In genomic region chr21:42245348-42246185, GRCh38 we compare ENCODE assay signal across 11 cellular contexts. TPM values are rescaled to one million over a fixed set of nuclear protein-coding genes. Genes with fewer than 3 reads are reported as not detected.
DNase-seq lines count a peak whose midpoint lies in the region; ATAC-seq, FAIRE-seq and TF ChIP-seq lines count a peak whose summit lies in the region.
"Had no signal": no experiment of that assay in that cellular context is flagged by ENCODE, and none has a peak within 500 bp of the region (broad histone marks: within the 10 kb centered on the region; RNA-seq: fewer than 3 reads in every experiment).

No MANE protein-coding gene starts in this region.

- 10% methylated on average over 10 of the region's 10 CpGs for WGBS in HepG2 (ENCODE audit: low lambda C conversion rate)

- H3K9ac ChIP-seq in HepG2 (ENCODE audit: insufficient read depth, low read depth, low read length): no peak overlapping the region

- no peaks in the 10 kb centered on the region for H3K27me3 ChIP-seq in BE2C
- peaks cover 0 to 27% of the 10 kb centered on the region in 2 experiments; a peak in 4 of 5 replicates for H3K27me3 ChIP-seq in HepG2 (ENCODE audit: control insufficient read depth in 1 of 2, insufficient read depth in 2 of 2, low read length in 2 of 2)

- FAIRE-seq in HTR-8/SVneo (lab: Jason Lieb, UNC) (peak; percentile 16), HepG2 (lab: Jason Lieb, UNC) (no peak)

- H3K27ac Mint-ChIP-seq in osteocyte (ENCODE audit: unreplicated experiment): no peak overlapping the region
- H3K27ac Mint-ChIP-seq: activated CD8-positive, alpha-beta T cell treated with anti-CD3 and anti-CD28 coated beads for 36 hours; activated naive CD4-positive, alpha-beta T cell treated with anti-CD3 and anti-CD28 coated beads, Interleukin-2, amount 50 U/mL, for 24 hours had no signal

- H3K27me3 Mint-ChIP-seq in osteocyte (ENCODE audit: unreplicated experiment): peaks cover 32% of the 10 kb centered on the region
- H3K27me3 Mint-ChIP-seq: activated CD8-positive, alpha-beta T cell treated with anti-CD3 and anti-CD28 coated beads for 36 hours; activated naive CD4-positive, alpha-beta T cell treated with anti-CD3 and anti-CD28 coated beads, Interleukin-2, amount 50 U/mL, for 24 hours had no signal

- no peaks in the 10 kb centered on the region for H3K79me2 ChIP-seq in HepG2 (ENCODE audit: insufficient read depth, low read length)

- ATAC-seq in HepG2 (no peak), GM18505 (IDR thresholded peaks at IDR 0.05; ENCODE audit: unreplicated experiment) (no peak)
- ATAC-seq: activated CD8-positive, alpha-beta T cell treated with anti-CD3 and anti-CD28 coated beads for 36 hours had no signal

- DNase-seq in BE2C (peak; percentile 73), HTR-8/SVneo (ENCODE audit: insufficient read length, low spot score) (no peak), RWPE1 (ENCODE audit: low spot score) (no peak), HepG2 (ENCODE audit: low spot score) (no peak), osteocyte (ENCODE audit: extremely low spot score, unreplicated experiment) (no peak), islet precursor cell (no peak)
- DNase-seq in activated CD4-positive, CD25-positive, alpha-beta regulatory T cell treated with anti-CD3 and anti-CD28 coated beads, Interleukin-2, amount 50 U/mL, for 72 hours: no peak
- DNase-seq: activated CD8-positive, alpha-beta T cell treated with anti-CD3 and anti-CD28 coated beads for 36 hours; dermis blood vessel endothelial cell had no signal

- H2AFZ ChIP-seq in HepG2 (ENCODE audit: low read length): no peak overlapping the region

- TF ChIP-seq EP300 in HepG2 (IDR thresholded peaks at IDR 0.05; ENCODE audit: low read depth in 2 of 2, low read length in 2 of 2): no peak
- TF ChIP-seq EP300 in HepG2 (CRISPR knock-in tag; IDR thresholded peaks at IDR 0.05; ENCODE audit: borderline replicate concordance): no peak

- no peak for TF ChIP-seq CTCF in BE2C (IDR thresholded peaks at IDR 0.05; ENCODE audit: low read depth, low read length)
- no peak for TF ChIP-seq CTCF in RWPE1 (conservative IDR thresholded peaks at IDR 0.05; ENCODE audit: low read depth)
- no peak for TF ChIP-seq CTCF in HepG2 (CRISPR knock-in tag; IDR thresholded peaks at IDR 0.05)
- TF ChIP-seq CTCF in osteocyte (IDR thresholded peaks at IDR 0.05): no peak

- POLR2A ChIA-PET in RWPE1 (lab: Yijun Ruan, JAX; ENCODE audit: low non-redundant PET) (no interaction called here), HepG2 (lab: Yijun Ruan, JAX) (no interaction called here)

- TF ChIP-seq POLR2A in HepG2 (IDR thresholded peaks at IDR 0.05; ENCODE audit: insufficient read depth in 1 of 2, low read depth in 2 of 2, low read length in 2 of 2) (no peak), GM18505 (IDR thresholded peaks at IDR 0.05; ENCODE audit: borderline replicate concordance, extremely low read depth, insufficient read depth, insufficient read length) (no peak)

- CTCF ChIA-PET in RWPE1 (lab: Yijun Ruan, JAX) (no interaction called here), HepG2 (lab: Yijun Ruan, JAX; ENCODE audit: low intra/inter-chr PET ratio, low total read pairs) (no interaction called here)

- BruUV-seq in HepG2 (replicated peaks; lab: Mats Ljungman, UMichigan): no TSS peak

- TF ChIP-seq RAD21 in HepG2 (CRISPR knock-in tag; IDR thresholded peaks at IDR 0.05): no peak

- H4K20me1 ChIP-seq in HepG2 (ENCODE audit: insufficient read depth, low read length): no peaks in the 10 kb centered on the region

- no peak overlapping the region for H3K4me2 ChIP-seq in HepG2 (ENCODE audit: low read depth, low read length)

- in situ Hi-C loops in HepG2 (cut with HindIII; ENCODE audit: extremely low pct_ligation_motif_present, low pct_unique_long_range_greater_than_20kb): no loop called here

- H3K4me3 ChIP-seq in BE2C (ENCODE audit: low read depth, low read length) (no peak overlapping the region), HepG2 (replicated peaks in 1 of 3; ENCODE audit: insufficient read depth in 1 of 3, low read depth in 2 of 3, low read length in 3 of 3) (no peak overlapping the region)

- peak overlapping the region; percentile 43 for H3K27ac ChIP-seq in RWPE1
- no peak overlapping the region for H3K27ac ChIP-seq in HepG2 (ENCODE audit: extremely low read length, insufficient read depth, low read length)

- H3K9me3 ChIP-seq in BE2C (no peaks in the 10 kb centered on the region), HepG2 (ENCODE audit: low read length) (no peaks in the 10 kb centered on the region)

- peaks cover 3% of the 10 kb centered on the region for H3K36me3 Mint-ChIP-seq in osteocyte (ENCODE audit: unreplicated experiment)

- no peaks in the 10 kb centered on the region for H3K9me3 Mint-ChIP-seq in osteocyte (ENCODE audit: unreplicated experiment)
- H3K9me3 Mint-ChIP-seq: activated CD8-positive, alpha-beta T cell treated with anti-CD3 and anti-CD28 coated beads for 36 hours; activated naive CD4-positive, alpha-beta T cell treated with anti-CD3 and anti-CD28 coated beads, Interleukin-2, amount 50 U/mL, for 24 hours had no signal

- no peaks in the 10 kb centered on the region for H3K36me3 ChIP-seq in BE2C
- no peaks in the 10 kb centered on the region for H3K36me3 ChIP-seq in HepG2 (replicated peaks in 1 of 2; ENCODE audit: control insufficient read depth in 1 of 2, insufficient read depth in 2 of 2, low read length in 2 of 2)

- intact Hi-C loops in HepG2 (cut with micrococcal nuclease; ENCODE audit: unreplicated experiment): no loop called here

- H3K4me1 ChIP-seq in BE2C: peaks cover 15% of the 10 kb centered on the region
- H3K4me1 ChIP-seq in HepG2 (ENCODE audit: insufficient read depth, low read length): no peaks in the 10 kb centered on the region

- no peak overlapping the region for H3K4me3 Mint-ChIP-seq in osteocyte (ENCODE audit: unreplicated experiment)
- H3K4me3 Mint-ChIP-seq: activated CD8-positive, alpha-beta T cell treated with anti-CD3 and anti-CD28 coated beads for 36 hours; activated naive CD4-positive, alpha-beta T cell treated with anti-CD3 and anti-CD28 coated beads, Interleukin-2, amount 50 U/mL, for 24 hours had no signal

- peaks cover 2% of the 10 kb centered on the region for H3K4me1 Mint-ChIP-seq in osteocyte (ENCODE audit: unreplicated experiment)

TF ChIP-seq in HepG2, 621 proteins besides CTCF, POLR2A, EP300 and RAD21:
- TF ChIP-seq ZNF256 (CRISPR knock-in tag; conservative IDR thresholded peaks at IDR 0.05): no peak
- TF ChIP-seq MAFK (conservative IDR thresholded peaks at IDR 0.05 in 1 of 2, IDR thresholded peaks at IDR 0.05 in 1 of 2; ENCODE audit: low read length in 2 of 2): peak; percentile 99 to 100
- 0 out of 2 replicates have a peak, but pooled peaks have one; percentile 18 for TF ChIP-seq MAFG (CRISPR knock-in tag; IDR thresholded peaks at IDR 0.05)
- peak; percentile 99 for TF ChIP-seq MAFF (IDR thresholded peaks at IDR 0.05; ENCODE audit: low read depth, low read length)
- TF ChIP-seq ZNF446 (CRISPR knock-in tag; IDR thresholded peaks at IDR 0.05): no peak
- TF ChIP-seq ZNF761 (CRISPR knock-in tag; conservative IDR thresholded peaks at IDR 0.05): no peak
TF ChIP-seq in HepG2: peak in this region for 3.

RNA-seq across cellular contexts. Expression of gene ABCG1, which starts 26.6 kb away (rescaled TPM):
- 9.5 TPM for polyA plus RNA-seq in BE2C (2012; ENCODE audit: insufficient read depth, insufficient read length, low read depth)
- total RNA-seq in HepG2 (2016; rRNA removed; fragmentation: Illumina TruSeq; extraction: Trizol): not detected in 2 replicates
- not detected in 2 replicates for total RNA-seq in HepG2 (2016; cell fraction: cytosol; rRNA removed; fragmentation: Illumina TruSeq; extraction: Trizol; ENCODE audit: low read depth)
- total RNA-seq in HepG2 (2016; cell fraction: insoluble cytoplasmic fraction; rRNA removed; fragmentation: Illumina TruSeq; extraction: Trizol): not detected in 2 replicates
- total RNA-seq in HepG2 (2016; cell fraction: membrane; rRNA removed; fragmentation: Illumina TruSeq; extraction: Trizol): not detected in 2 replicates
- total RNA-seq in HepG2 (2016; cell fraction: nucleus; rRNA removed; fragmentation: Illumina TruSeq; extraction: Trizol): not detected in 2 replicates
- polyA plus RNA-seq in HepG2 (2011; rRNA removed): 0.04 and 0.10 TPM in 2 replicates
- 0.08 TPM in 2 replicates for polyA plus RNA-seq in HepG2 (2011; cell fraction: cytosol; rRNA removed)
- polyA plus RNA-seq in HepG2 (2011; cell fraction: nucleus; rRNA removed): 0.06 and 0.12 TPM in 2 replicates
- polyA plus RNA-seq in HepG2 (2012): 0.09 TPM in 1 of 2 replicates, not detected in the other
- not detected in 2 replicates for polyA plus RNA-seq in HepG2 (2016; cell fraction: cytosol; fragmentation: Illumina TruSeq; extraction: Trizol; ENCODE audit: low read depth)
- polyA plus RNA-seq in HepG2 (2016; cell fraction: insoluble cytoplasmic fraction; fragmentation: Illumina TruSeq; extraction: Trizol; ENCODE audit: low read depth): not detected in 2 replicates
- not detected in 2 replicates for polyA plus RNA-seq in HepG2 (2016; cell fraction: membrane; fragmentation: Illumina TruSeq; extraction: Trizol; ENCODE audit: low read depth)
- not detected in 2 replicates for polyA plus RNA-seq in HepG2 (2016; cell fraction: nucleus; fragmentation: Illumina TruSeq; extraction: Trizol; ENCODE audit: insufficient read depth, low read depth)
- polyA minus RNA-seq in HepG2 (2011; rRNA and poly(A)+ RNA removed; ENCODE audit: low replicate concordance): 0.10 and 7.4 TPM in 2 replicates
- 0.97 TPM in 1 of 2 replicates, not detected in the other for polyA minus RNA-seq in HepG2 (2011; cell fraction: cytosol; rRNA and poly(A)+ RNA removed)
- polyA minus RNA-seq in HepG2 (2011; cell fraction: nucleus; rRNA and poly(A)+ RNA removed): not detected in 2 replicates
- 16.5 TPM in 2 replicates for total RNA-seq in osteocyte

Comparison
In these comparisons a context has a peak if more than half of its experiments do, and no peak if none do; other contexts are left out.
1. RNA of gene ABCG1, which starts 26.6 kb away (total RNA-seq): 16.5 TPM in osteocyte; not detected in HepG2; every median in the first group is over 10 times any median in the second.